In genomic region chr12:51823875-51824565, GRCh38 we compare ENCODE assay signal across 8 cellular contexts. TPM values are rescaled to one million over a fixed set of nuclear protein-coding genes. Genes with fewer than 3 reads are reported as not detected.
DNase-seq lines count a peak whose midpoint lies in the region; ATAC-seq and TF ChIP-seq lines count a peak whose summit lies in the region.

No MANE protein-coding gene starts in this region.

- no peaks in the 10 kb centered on the region for H3K4me1 Mint-ChIP-seq in Caco-2 (ENCODE audit: low read depth, unreplicated experiment)

- no peak overlapping the region for H3K27ac ChIP-seq in HL-60 (replicated peaks)

- in situ Hi-C loops in T47D (cut with HindIII; ENCODE audit: low pct_unique_long_range_greater_than_20kb, low sequenced_read_pairs): no loop called here

- TF ChIP-seq CTCF in Caco-2 (IDR thresholded peaks at IDR 0.05; ENCODE audit: insufficient read depth in 1 of 2, low read depth in 1 of 2, low read length in 1 of 2, severe bottlenecking in 1 of 2, unreplicated experiment in 1 of 2): peak; percentile 66 to 67
- TF ChIP-seq CTCF in HL-60 (IDR thresholded peaks at IDR 0.05; ENCODE audit: insufficient read depth, low read length): peak; percentile 40

- 0 out of 2 replicates have a peak, but pooled peaks cover 4% of the 10 kb centered on the region for H3K4me1 ChIP-seq in Caco-2

- H3K36me3 Mint-ChIP-seq in Caco-2 (ENCODE audit: insufficient read depth, unreplicated experiment): no peaks in the 10 kb centered on the region

- CTCF ChIA-PET in Caco-2 (lab: Charles Lee): interaction anchor here (0.6 to 1.9 kb wide), 34 partner anchors 7 to 433 kb away, joined by 3 to 27 read pairs (median 4); partner anchors contain the start of genes FIGNL2 and GALNT6

- intact Hi-C loops in Caco-2 (cut with micrococcal nuclease; ENCODE audit: unreplicated experiment) (loop anchor here (1.0 to 2.0 kb wide), 3 partner anchors 21 to 403 kb away; no protein-coding TSS in a partner anchor), left colon (cut with DNase I, micrococcal nuclease) (no loop called here)

- ATAC-seq in left colon (peak; percentile 56), HG03520 (IDR thresholded peaks at IDR 0.05; ENCODE audit: unreplicated experiment) (no peak), HG03025 (IDR thresholded peaks at IDR 0.05; ENCODE audit: low FRiP score, unreplicated experiment) (no peak)

- H3K27me3 ChIP-seq in Caco-2 (replicated peaks; ENCODE audit: control insufficient read depth, insufficient read depth, low read length) (no peaks in the 10 kb centered on the region), HL-60 (ENCODE audit: insufficient read depth, poor library complexity, severe bottlenecking) (peaks cover 37% of the 10 kb centered on the region)

- H3K9me3 Mint-ChIP-seq in Caco-2 (ENCODE audit: unreplicated experiment): no peaks in the 10 kb centered on the region

- H3K27ac Mint-ChIP-seq in Caco-2 (ENCODE audit: unreplicated experiment): no peak overlapping the region

- no peaks in the 10 kb centered on the region for H3K9me3 ChIP-seq in Caco-2

- H3K4me3 Mint-ChIP-seq in Caco-2 (ENCODE audit: unreplicated experiment): no peak overlapping the region

- no peak overlapping the region for H3K4me3 ChIP-seq in Caco-2 (ENCODE audit: low read depth, low read length)
- no peak overlapping the region for H3K4me3 ChIP-seq in HL-60 (replicated peaks; ENCODE audit: insufficient read depth, low read length)

- no peaks in the 10 kb centered on the region for H3K27me3 Mint-ChIP-seq in Caco-2 (ENCODE audit: insufficient read depth, unreplicated experiment)

- no TSS peak for BruUV-seq in Caco-2 (replicated peaks; lab: Mats Ljungman, UMichigan)

- H3K36me3 ChIP-seq in Caco-2 (ENCODE audit: control insufficient read depth, insufficient read depth, low read length): no peaks in the 10 kb centered on the region

- DNase-seq in Caco-2 (peak in 1 of 2 experiments; percentile 73), HL-60 (ENCODE audit: low read depth in 1 of 2, low spot score in 1 of 2) (peak in 1 of 2 experiments; percentile 42), NCI-H748 treated with DMSO at 0.1 percent for 48 hours (lab: John Stamatoyannopoulos, UW) (peak; percentile 71), T47D (ENCODE audit: low read depth in 1 of 2, low spot score in 1 of 2) (peak; percentile 89 to 91), left colon (no peak)
- DNase-seq in activated naive CD4-positive, alpha-beta T cell (lab: John Stamatoyannopoulos, UW): no peak

- POLR2A ChIA-PET in Caco-2 (lab: Charles Lee): interaction anchor here (0.5 to 0.8 kb wide), 2 partner anchors 32 to 516 kb away, joined by 4 to 7 read pairs; no protein-coding TSS in a partner anchor

RNA-seq across cellular contexts. Expression of gene FIGNL2, which starts 24.5 kb away (rescaled TPM):
- total RNA-seq in Caco-2 (2022) (3.5 and 3.6 TPM in 2 replicates), left colon (under 1 TPM; 0.24 to 0.36 TPM)

Comparison
In these comparisons a context has a peak if more than half of its experiments do, and no peak if none do; other contexts are left out.
1. DNase-seq: peak in NCI-H748 treated with DMSO at 0.1 percent for 48 hours (single experiment) and T47D (2 of 2); none in left colon (0 of 2) and activated naive CD4-positive, alpha-beta T cell (0 of 4).